In the genomic region with DNA sequence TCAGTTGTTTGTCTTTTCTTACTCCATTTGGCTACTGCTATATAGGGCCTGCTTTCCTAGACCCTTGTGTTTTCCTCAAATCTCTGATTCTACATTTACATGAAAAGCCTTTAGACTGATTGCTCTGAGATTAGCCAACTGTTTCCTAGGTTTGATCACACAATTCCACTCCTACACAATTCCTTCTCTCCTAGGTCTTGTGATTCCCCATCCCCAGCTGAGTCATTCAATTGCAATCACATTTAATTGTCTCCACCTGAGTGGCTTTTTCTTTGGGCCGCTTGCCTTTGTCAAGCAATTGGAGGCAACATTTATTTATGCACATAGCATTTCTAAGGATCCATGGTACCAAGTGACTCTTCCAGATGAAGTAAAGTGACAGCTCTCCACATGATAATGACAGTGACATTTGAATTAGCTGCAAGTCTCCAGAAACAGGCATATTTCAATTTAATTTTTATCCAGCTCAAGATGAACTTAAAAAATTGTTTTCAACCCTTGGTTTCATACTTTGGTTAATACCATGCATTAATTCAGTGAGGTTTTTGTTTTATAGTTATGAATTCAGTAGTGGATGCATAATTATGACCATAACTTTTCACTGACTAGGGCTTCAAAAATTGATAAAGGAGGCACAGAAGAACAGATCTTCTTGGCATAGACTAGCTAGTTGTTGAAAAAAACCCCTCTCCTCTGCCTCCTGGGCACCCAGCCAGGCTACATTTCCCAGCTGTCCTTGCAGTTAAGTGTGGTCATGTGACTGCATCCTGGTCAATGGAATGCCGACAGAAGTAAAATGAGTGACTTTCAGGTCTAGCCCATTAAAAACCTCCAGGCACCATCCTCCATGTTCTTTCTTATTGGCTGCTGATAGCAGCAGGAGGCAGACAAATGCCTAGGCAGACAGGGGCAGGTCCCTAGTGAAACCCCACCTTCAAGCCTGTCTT, we compare ENCODE assay signal across 11 cellular contexts. TPM values are rescaled to one million over a fixed set of nuclear protein-coding genes. Genes with fewer than 3 reads are reported as not detected.
DNase-seq lines count a peak whose midpoint lies in the region; ATAC-seq and TF ChIP-seq lines count a peak whose summit lies in the region.
"Had no signal": no experiment of that assay in that cellular context is flagged by ENCODE, and none has a peak within 500 bp of the region (broad histone marks: within the 10 kb centered on the region; RNA-seq: fewer than 3 reads in every experiment).

No MANE protein-coding gene starts in this region.

- H4K20me1 ChIP-seq in GM23248 (ENCODE audit: insufficient read depth), result no peaks in the 10 kb centered on the region

- no peaks in the 10 kb centered on the region for H3K9me2 ChIP-seq in GM23248 (ENCODE audit: insufficient read depth)

- H3K4me2 ChIP-seq in GM23248 (ENCODE audit: unreplicated experiment), result peak overlapping the region; percentile 53
- H3K4me2 ChIP-seq: KMS-11 had no signal

- ATAC-seq in stimulated activated naive CD8-positive, alpha-beta T cell treated with anti-CD3 and anti-CD28 coated beads, Interleukin-15, Interleukin-2, amounts not matched to agents 100 U/mL and 50 U/mL, for 24 hours, result no peak

- no peak overlapping the region for H3K4me3 ChIP-seq in GM23248
- no peak overlapping the region for H3K4me3 ChIP-seq in SJCRH30
- no peak overlapping the region for H3K4me3 ChIP-seq in fibroblast of villous mesenchyme (ENCODE audit: low read depth, low read length)
- no peak overlapping the region for H3K4me3 ChIP-seq in retinal pigment epithelial cell (ENCODE audit: low read length)

- H3K27ac ChIP-seq in GM23248 (peak overlapping the region; percentile 90), SJCRH30 (peak overlapping the region; percentile 12; the same call in 1 of the 2 replicates)
- H3K27ac ChIP-seq: KMS-11 had no signal

- no peaks in the 10 kb centered on the region for H3K79me2 ChIP-seq in GM23248 (ENCODE audit: insufficient read depth)

- H2AFZ ChIP-seq in GM23248, result peak overlapping the region; percentile 38; the same call in 1 of the 2 replicates

- H3K9me3 ChIP-seq in GM23248 (ENCODE audit: low read depth), result no peaks in the 10 kb centered on the region
- peaks cover 6% of the 10 kb centered on the region for H3K9me3 ChIP-seq in SJCRH30 (replicated peaks)

- 46 to 50% methylated on average over 2 of the region's 2 CpGs for WGBS in GM23248 (ENCODE audit: low coverage in 1 of 2, low lambda C conversion rate in 2 of 2, missing lambda C conversion rate in 2 of 2), 2 experiments

- DNase-seq in GM23248 (peak; percentile 80), SJCRH30 (peak; percentile 22 to 24), fibroblast of villous mesenchyme (ENCODE audit: low read depth) (peak; percentile 68), retinal pigment epithelial cell (ENCODE audit: low read depth) (peak; percentile 88), activated gamma-delta T cell (lab: John Stamatoyannopoulos, UW) (no peak), DMS153 (lab: John Stamatoyannopoulos, UW) (no peak), OCI-M2 (lab: John Stamatoyannopoulos, UW; ENCODE audit: unreplicated experiment) (no peak)
- no peak for DNase-seq in stimulated activated naive CD8-positive, alpha-beta T cell treated with anti-CD3 and anti-CD28 coated beads, Interleukin-15, Interleukin-2, amounts not matched to agents 100 U/mL and 50 U/mL, for 24 hours
- DNase-seq: activated T-cell treated with anti-CD3 and anti-CD28 coated beads, Interleukin-2, amount 50 U/mL, for 1 hour; erythroblast had no signal

- TF ChIP-seq CTCF in fibroblast of villous mesenchyme (IDR thresholded peaks at IDR 0.05; ENCODE audit: insufficient read depth, low read depth, low read length), result no peak
- no peak for TF ChIP-seq CTCF in retinal pigment epithelial cell (conservative IDR thresholded peaks at IDR 0.05; ENCODE audit: low read depth, low read length)

- in situ Hi-C loops in GM23248 (cut with MboI), result no loop called here

- H3K4me1 ChIP-seq in GM23248 (ENCODE audit: insufficient read depth) (peaks cover 41% of the 10 kb centered on the region), SJCRH30 (peaks cover 53% of the 10 kb centered on the region)

- H3K27me3 ChIP-seq in GM23248 (replicated peaks; ENCODE audit: insufficient read depth), result no peaks in the 10 kb centered on the region
- no peaks in the 10 kb centered on the region for H3K27me3 ChIP-seq in SJCRH30

- peak overlapping the region; percentile 44 for H3K9ac ChIP-seq in GM23248
- H3K9ac ChIP-seq: KMS-11 had no signal

- peaks cover 25% of the 10 kb centered on the region for H3F3A ChIP-seq in GM23248 (ENCODE audit: insufficient read depth)

- H3K36me3 ChIP-seq in GM23248 (ENCODE audit: low read depth) (no peaks in the 10 kb centered on the region), SJCRH30 (no peaks in the 10 kb centered on the region)

RNA-seq across cellular contexts. Expression of gene ATXN3L, which starts 35.6 kb away (rescaled TPM):
- not detected in 2 replicates for total RNA-seq in GM23248 (2014; rRNA removed; shearing (Covaris generic))
- polyA plus RNA-seq in GM23248 (2016; fragmentation: Nextera tagmentation; extraction: Ambion mirVana), result not detected in 2 replicates
- not detected in 2 replicates for total RNA-seq in SJCRH30 (2014; rRNA removed; shearing (Covaris generic))
- total RNA-seq in fibroblast of villous mesenchyme, result not detected in 2 replicates

Comparison
In these comparisons a context has a peak if more than half of its experiments do, and no peak if none do; other contexts are left out.
1. DNase-seq: peak in GM23248 (single experiment), SJCRH30 (2 of 2), fibroblast of villous mesenchyme (single experiment) and retinal pigment epithelial cell (single experiment); none in activated gamma-delta T cell (single experiment), stimulated activated naive CD8-positive, alpha-beta T cell treated with anti-CD3 and anti-CD28 coated beads, Interleukin-15, Interleukin-2, amounts not matched to agents 100 U/mL and 50 U/mL, for 24 hours (single experiment), DMS153 (single experiment) and OCI-M2 (single experiment).